Comparison of ENCODE assay signal across 1 cellular context in genomic region chr16:1474796-1475551, GRCh38.
TF ChIP-seq lines count a peak whose summit lies in the region.

A gene with protein sequence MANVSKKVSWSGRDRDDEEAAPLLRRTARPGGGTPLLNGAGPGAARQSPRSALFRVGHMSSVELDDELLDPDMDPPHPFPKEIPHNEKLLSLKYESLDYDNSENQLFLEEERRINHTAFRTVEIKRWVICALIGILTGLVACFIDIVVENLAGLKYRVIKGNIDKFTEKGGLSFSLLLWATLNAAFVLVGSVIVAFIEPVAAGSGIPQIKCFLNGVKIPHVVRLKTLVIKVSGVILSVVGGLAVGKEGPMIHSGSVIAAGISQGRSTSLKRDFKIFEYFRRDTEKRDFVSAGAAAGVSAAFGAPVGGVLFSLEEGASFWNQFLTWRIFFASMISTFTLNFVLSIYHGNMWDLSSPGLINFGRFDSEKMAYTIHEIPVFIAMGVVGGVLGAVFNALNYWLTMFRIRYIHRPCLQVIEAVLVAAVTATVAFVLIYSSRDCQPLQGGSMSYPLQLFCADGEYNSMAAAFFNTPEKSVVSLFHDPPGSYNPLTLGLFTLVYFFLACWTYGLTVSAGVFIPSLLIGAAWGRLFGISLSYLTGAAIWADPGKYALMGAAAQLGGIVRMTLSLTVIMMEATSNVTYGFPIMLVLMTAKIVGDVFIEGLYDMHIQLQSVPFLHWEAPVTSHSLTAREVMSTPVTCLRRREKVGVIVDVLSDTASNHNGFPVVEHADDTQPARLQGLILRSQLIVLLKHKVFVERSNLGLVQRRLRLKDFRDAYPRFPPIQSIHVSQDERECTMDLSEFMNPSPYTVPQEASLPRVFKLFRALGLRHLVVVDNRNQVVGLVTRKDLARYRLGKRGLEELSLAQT (minus strand): TSS chr16:1475028. CDS start chr16:1474974, 54 bp downstream.

TF ChIP-seq in K562, 482 proteins besides CTCF, POLR2A, EP300 and RAD21 (continued from another document and continues in another):
- TF ChIP-seq CREB5 (CRISPR knock-in tag; IDR thresholded peaks at IDR 0.05) (no peak), TEAD1 (CRISPR knock-in tag; IDR thresholded peaks at IDR 0.05) (peak; percentile 48 to 70; a peak in 3 of 4 replicates), ETV5 (CRISPR knock-in tag; IDR thresholded peaks at IDR 0.05; ENCODE audit: low read depth) (peak; percentile 59; the same call in 1 of the 2 replicates), RNF2 (IDR thresholded peaks at IDR 0.05) (peak; percentile 76), BRD4 (IDR thresholded peaks at IDR 0.05) (peak; percentile 85), RBM34 (IDR thresholded peaks at IDR 0.05; ENCODE audit: borderline replicate concordance, insufficient read depth, low read length) (no peak), CXXC5 (CRISPR knock-in tag; IDR thresholded peaks at IDR 0.05) (peak; percentile 99), ZBTB43 (CRISPR knock-in tag; IDR thresholded peaks at IDR 0.05) (peak; percentile 91), MITF (IDR thresholded peaks at IDR 0.05) (peak; percentile 95), NUFIP1 (IDR thresholded peaks at IDR 0.05; ENCODE audit: partially characterized antibody) (no peak), CREB3 (tag; conservative IDR thresholded peaks at IDR 0.05; ENCODE audit: low read depth) (0 out of 2 replicates have a peak, but pooled peaks have one; percentile 18), ESRRA (IDR thresholded peaks at IDR 0.05; ENCODE audit: borderline replicate concordance, low read depth) (peak; percentile 49; the same call in 1 of the 2 replicates), NR3C1 (CRISPR knock-in tag; IDR thresholded peaks at IDR 0.05) (peak; percentile 97), GABPB1 (CRISPR knock-in tag; IDR thresholded peaks at IDR 0.05) (peak; percentile 81), MAX (CRISPR knock-in tag; IDR thresholded peaks at IDR 0.05) (peak; percentile 98), ZNF589 (CRISPR knock-in tag; IDR thresholded peaks at IDR 0.05; ENCODE audit: low read depth) (peak; percentile 40; the same call in 1 of the 2 replicates), ZNF75A (CRISPR knock-in tag; IDR thresholded peaks at IDR 0.05) (no peak), ZFP30 (CRISPR knock-in tag; IDR thresholded peaks at IDR 0.05; ENCODE audit: borderline replicate concordance) (no peak), NCOR1 (IDR thresholded peaks at IDR 0.05) (0 out of 2 replicates have a peak, but pooled peaks have one; percentile 34), ZNF655 (CRISPR knock-in tag; IDR thresholded peaks at IDR 0.05) (no peak), SMARCB1 (IDR thresholded peaks at IDR 0.05; ENCODE audit: insufficient read length, low read depth) (no peak), NR2C2 (CRISPR knock-in tag; IDR thresholded peaks at IDR 0.05) (peak; percentile 78; the same call in 1 of the 2 replicates), NR2C2 (tag; IDR thresholded peaks at IDR 0.05) (peak; percentile 85), CBFA2T2 (conservative IDR thresholded peaks at IDR 0.05) (peak; percentile 98), HNRNPUL1 (IDR thresholded peaks at IDR 0.05; ENCODE audit: low read length) (no peak), TGIF2 (CRISPR knock-in tag; IDR thresholded peaks at IDR 0.05) (peak; percentile 83; the same call in 1 of the 2 replicates), SMAD4 (CRISPR knock-in tag; conservative IDR thresholded peaks at IDR 0.05) (peak; percentile 34; the same call in 1 of the 2 replicates), RAD51 (IDR thresholded peaks at IDR 0.05; ENCODE audit: borderline replicate concordance, low read depth) (peak; percentile 99), EP400 (IDR thresholded peaks at IDR 0.05) (peak; percentile 83; the same call in 1 of the 2 replicates), ZBTB9 (CRISPR knock-in tag; IDR thresholded peaks at IDR 0.05) (peak; percentile 4; the same call in 1 of the 2 replicates), CAMTA2 (CRISPR knock-in tag; conservative IDR thresholded peaks at IDR 0.05) (peak; percentile 79; the same call in 1 of the 2 replicates), E2F5 (CRISPR knock-in tag; IDR thresholded peaks at IDR 0.05) (peak; percentile 76; the same call in 1 of the 2 replicates), E2F1 (CRISPR knock-in tag; IDR thresholded peaks at IDR 0.05) (peak; percentile 93), KLF6 (CRISPR knock-in tag; IDR thresholded peaks at IDR 0.05; ENCODE audit: borderline replicate concordance) (no peak), GABPB2 (CRISPR knock-in tag; conservative IDR thresholded peaks at IDR 0.05) (no peak), DACH1 (IDR thresholded peaks at IDR 0.05; ENCODE audit: partially characterized antibody) (peak; percentile 5), RFX7 (CRISPR knock-in tag; IDR thresholded peaks at IDR 0.05) (no peak), CEBPG (CRISPR knock-in tag; IDR thresholded peaks at IDR 0.05) (peak; percentile 48; the same call in 1 of the 2 replicates), CEBPG (tag; conservative IDR thresholded peaks at IDR 0.05 in 1 of 2, IDR thresholded peaks at IDR 0.05 in 1 of 2) (no peak), BHLHE40 (IDR thresholded peaks at IDR 0.05; ENCODE audit: low read length) (peak; percentile 95)
- TF ChIP-seq, protein P1, sequence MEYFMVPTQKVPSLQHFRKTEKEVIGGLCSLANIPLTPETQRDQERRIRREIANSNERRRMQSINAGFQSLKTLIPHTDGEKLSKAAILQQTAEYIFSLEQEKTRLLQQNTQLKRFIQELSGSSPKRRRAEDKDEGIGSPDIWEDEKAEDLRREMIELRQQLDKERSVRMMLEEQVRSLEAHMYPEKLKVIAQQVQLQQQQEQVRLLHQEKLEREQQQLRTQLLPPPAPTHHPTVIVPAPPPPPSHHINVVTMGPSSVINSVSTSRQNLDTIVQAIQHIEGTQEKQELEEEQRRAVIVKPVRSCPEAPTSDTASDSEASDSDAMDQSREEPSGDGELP (CRISPR knock-in tag; IDR thresholded peaks at IDR 0.05; ENCODE audit: borderline replicate concordance) = peak; percentile 86
- TF ChIP-seq, protein P2, sequence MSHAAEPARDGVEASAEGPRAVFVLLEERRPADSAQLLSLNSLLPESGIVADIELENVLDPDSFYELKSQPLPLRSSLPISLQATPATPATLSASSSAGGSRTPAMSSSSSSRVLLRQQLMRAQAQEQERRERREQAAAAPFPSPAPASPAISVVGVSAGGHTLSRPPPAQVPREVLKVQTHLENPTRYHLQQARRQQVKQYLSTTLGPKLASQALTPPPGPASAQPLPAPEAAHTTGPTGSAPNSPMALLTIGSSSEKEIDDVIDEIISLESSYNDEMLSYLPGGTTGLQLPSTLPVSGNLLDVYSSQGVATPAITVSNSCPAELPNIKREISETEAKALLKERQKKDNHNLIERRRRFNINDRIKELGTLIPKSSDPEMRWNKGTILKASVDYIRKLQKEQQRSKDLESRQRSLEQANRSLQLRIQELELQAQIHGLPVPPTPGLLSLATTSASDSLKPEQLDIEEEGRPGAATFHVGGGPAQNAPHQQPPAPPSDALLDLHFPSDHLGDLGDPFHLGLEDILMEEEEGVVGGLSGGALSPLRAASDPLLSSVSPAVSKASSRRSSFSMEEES (CRISPR knock-in tag; IDR thresholded peaks at IDR 0.05) = peak; percentile 98
- TF ChIP-seq, protein P3, sequence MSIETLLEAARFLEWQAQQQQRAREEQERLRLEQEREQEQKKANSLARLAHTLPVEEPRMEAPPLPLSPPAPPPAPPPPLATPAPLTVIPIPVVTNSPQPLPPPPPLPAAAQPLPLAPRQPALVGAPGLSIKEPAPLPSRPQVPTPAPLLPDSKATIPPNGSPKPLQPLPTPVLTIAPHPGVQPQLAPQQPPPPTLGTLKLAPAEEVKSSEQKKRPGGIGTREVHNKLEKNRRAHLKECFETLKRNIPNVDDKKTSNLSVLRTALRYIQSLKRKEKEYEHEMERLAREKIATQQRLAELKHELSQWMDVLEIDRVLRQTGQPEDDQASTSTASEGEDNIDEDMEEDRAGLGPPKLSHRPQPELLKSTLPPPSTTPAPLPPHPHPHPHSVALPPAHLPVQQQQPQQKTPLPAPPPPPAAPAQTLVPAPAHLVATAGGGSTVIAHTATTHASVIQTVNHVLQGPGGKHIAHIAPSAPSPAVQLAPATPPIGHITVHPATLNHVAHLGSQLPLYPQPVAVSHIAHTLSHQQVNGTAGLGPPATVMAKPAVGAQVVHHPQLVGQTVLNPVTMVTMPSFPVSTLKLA (conservative IDR thresholded peaks at IDR 0.05) = peak; percentile 93 to 98
- TF ChIP-seq, protein P4, sequence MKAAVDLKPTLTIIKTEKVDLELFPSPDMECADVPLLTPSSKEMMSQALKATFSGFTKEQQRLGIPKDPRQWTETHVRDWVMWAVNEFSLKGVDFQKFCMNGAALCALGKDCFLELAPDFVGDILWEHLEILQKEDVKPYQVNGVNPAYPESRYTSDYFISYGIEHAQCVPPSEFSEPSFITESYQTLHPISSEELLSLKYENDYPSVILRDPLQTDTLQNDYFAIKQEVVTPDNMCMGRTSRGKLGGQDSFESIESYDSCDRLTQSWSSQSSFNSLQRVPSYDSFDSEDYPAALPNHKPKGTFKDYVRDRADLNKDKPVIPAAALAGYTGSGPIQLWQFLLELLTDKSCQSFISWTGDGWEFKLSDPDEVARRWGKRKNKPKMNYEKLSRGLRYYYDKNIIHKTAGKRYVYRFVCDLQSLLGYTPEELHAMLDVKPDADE (conservative IDR thresholded peaks at IDR 0.05; ENCODE audit: control insufficient read depth, low read depth, low read length) = peak; percentile 84
